Comparison of ENCODE assay signal across 31 cellular contexts in the genomic region with DNA sequence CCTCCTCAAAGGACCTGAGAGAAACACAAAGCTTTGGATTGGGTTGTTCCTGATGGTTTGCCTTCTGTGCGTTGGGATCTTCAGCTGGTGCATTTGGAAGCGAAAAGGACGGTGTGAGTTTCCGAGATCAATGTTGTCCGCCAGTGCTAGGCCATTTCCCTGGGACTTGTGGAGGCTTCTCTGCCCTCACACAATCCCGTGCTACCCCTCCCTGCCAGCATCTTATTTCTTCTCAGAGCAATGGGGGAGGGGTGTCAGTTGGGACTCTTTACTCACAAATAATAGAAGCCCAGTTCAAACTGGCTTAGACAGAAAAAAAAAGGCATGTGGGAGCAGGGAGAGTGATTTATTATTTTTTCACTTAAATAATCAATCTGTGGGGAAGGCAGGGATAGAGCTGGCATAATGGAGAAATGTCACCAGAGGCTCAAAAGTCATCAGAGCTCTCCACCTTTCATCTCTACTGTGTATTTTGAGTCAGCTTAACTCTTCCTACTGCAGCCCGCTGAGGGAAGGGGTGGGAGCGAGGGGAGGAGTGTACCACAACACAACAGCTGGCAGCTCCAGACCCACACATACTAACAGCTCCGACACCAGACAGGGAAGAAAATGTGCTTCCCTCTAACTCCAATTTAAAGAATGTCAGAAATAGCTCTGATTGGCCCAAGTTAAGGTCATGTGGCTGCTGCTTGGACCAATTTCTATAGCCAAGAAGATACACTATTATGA. TPM values are rescaled to one million over a fixed set of nuclear protein-coding genes. Genes with fewer than 3 reads are reported as not detected.
DNase-seq lines count a peak whose midpoint lies in the region; ATAC-seq, FAIRE-seq and TF ChIP-seq lines count a peak whose summit lies in the region.
"Had no signal": no experiment of that assay in that cellular context is flagged by ENCODE, and none has a peak within 500 bp of the region (broad histone marks: within the 10 kb centered on the region; RNA-seq: fewer than 3 reads in every experiment).

No MANE protein-coding gene starts in this region.

- H3K27ac ChIP-seq in CD8-positive, alpha-beta T cell (ENCODE audit: low read depth, low read length), result no peak overlapping the region
- H3K27ac ChIP-seq in neural progenitor cell, result no peak overlapping the region
- H3K27ac ChIP-seq in SJCRH30, result no peak overlapping the region
- H3K27ac ChIP-seq: adrenal gland, epithelial cell of prostate, lower lobe of right lung, psoas muscle, testis, VCaP had no signal

- POLR2A ChIA-PET in activated CD4-positive, alpha-beta T cell treated with anti-CD3 and anti-CD28 coated beads for 36 hours (lab: Charles Lee), result no interaction called here
- POLR2A ChIA-PET in CD8-positive, alpha-beta T cell (lab: Charles Lee), result interaction anchor here (1.1 to 1.3 kb wide), 2 partner anchors 18 to 20 kb away, joined by 3 read pairs; no protein-coding TSS in a partner anchor

- no peak overlapping the region for H3K9ac ChIP-seq in neural progenitor cell

- no peaks in the 10 kb centered on the region for H3K27me3 Mint-ChIP-seq in activated CD4-positive, alpha-beta T cell treated with anti-CD3 and anti-CD28 coated beads for 36 hours
- H3K27me3 Mint-ChIP-seq in CD8-positive, alpha-beta T cell (ENCODE audit: low read depth), result no peaks in the 10 kb centered on the region
- peaks cover 2% of the 10 kb centered on the region for H3K27me3 Mint-ChIP-seq in neural progenitor cell (ENCODE audit: insufficient read depth, low read depth)
- H3K27me3 Mint-ChIP-seq: CD4-positive, CD25-positive, alpha-beta regulatory T cell had no signal

- CTCF ChIA-PET in activated CD4-positive, alpha-beta T cell treated with anti-CD3 and anti-CD28 coated beads for 36 hours (lab: Charles Lee), result interaction anchor here (0.6 to 2.4 kb wide), 9 partner anchors 10 to 226 kb away, joined by 3 to 14 read pairs (median 7); no protein-coding TSS in a partner anchor
- CTCF ChIA-PET in CD8-positive, alpha-beta T cell (lab: Charles Lee), result interaction anchor here (0.7 to 3.1 kb wide), 17 partner anchors 10 to 1015 kb away, joined by 3 to 10 read pairs (median 3); a partner anchor contains a TSS

- peak overlapping the region; percentile 52 for H3K4me2 ChIP-seq in neural progenitor cell

- intact Hi-C loops in activated CD4-positive, alpha-beta T cell treated with anti-CD3 and anti-CD28 coated beads for 36 hours (cut with DNase I, micrococcal nuclease), result no loop called here
- intact Hi-C loops in CD8-positive, alpha-beta T cell (cut with DNase I, micrococcal nuclease), result no loop called here

- H3K27me3 ChIP-seq in CD8-positive, alpha-beta T cell (ENCODE audit: insufficient read depth, low read length), result no peaks in the 10 kb centered on the region
- H3K27me3 ChIP-seq in bronchial epithelial cell (ENCODE audit: control insufficient read depth, insufficient read depth, low read length) (no peaks in the 10 kb centered on the region), neural progenitor cell (no peaks in the 10 kb centered on the region), SJCRH30 (no peaks in the 10 kb centered on the region)
- H3K27me3 ChIP-seq: adrenal gland, testis had no signal

- H3K27ac Mint-ChIP-seq in activated CD4-positive, alpha-beta T cell treated with anti-CD3 and anti-CD28 coated beads for 36 hours, result peak overlapping the region; percentile 38
- H3K27ac Mint-ChIP-seq in CD8-positive, alpha-beta T cell, result peak overlapping the region; percentile 62
- no peak overlapping the region for H3K27ac Mint-ChIP-seq in neural progenitor cell
- H3K27ac Mint-ChIP-seq: brain; T-helper 2 cell treated with Interferon-gamma antibody and Interleukin-4, amounts not matched to agents 5 μg/mL and 100 μg/mL, for 36 hours had no signal

- no peaks in the 10 kb centered on the region for H3K79me2 ChIP-seq in neural progenitor cell (ENCODE audit: low read depth)

- H3K4me1 ChIP-seq in CD8-positive, alpha-beta T cell (ENCODE audit: insufficient read depth, low read length), result no peaks in the 10 kb centered on the region
- H3K4me1 ChIP-seq in neural progenitor cell (peaks cover 14% of the 10 kb centered on the region), SJCRH30 (no peaks in the 10 kb centered on the region)
- H3K4me1 ChIP-seq: adrenal gland, lower lobe of right lung, psoas muscle, testis had no signal

- no peak overlapping the region for H3K4me3 ChIP-seq in CD8-positive, alpha-beta T cell (ENCODE audit: low read depth, low read length)
- H3K4me3 ChIP-seq in bronchial epithelial cell (ENCODE audit: low read depth, low read length) (no peak overlapping the region), neural progenitor cell (no peak overlapping the region), SJCRH30 (no peak overlapping the region)
- H3K4me3 ChIP-seq: adrenal gland, lower lobe of right lung, psoas muscle, testis had no signal

- H3K9me3 Mint-ChIP-seq in activated CD4-positive, alpha-beta T cell treated with anti-CD3 and anti-CD28 coated beads for 36 hours (ENCODE audit: low read depth), result no peaks in the 10 kb centered on the region
- H3K9me3 Mint-ChIP-seq in CD8-positive, alpha-beta T cell, result no peaks in the 10 kb centered on the region
- no peaks in the 10 kb centered on the region for H3K9me3 Mint-ChIP-seq in neural progenitor cell
- H3K9me3 Mint-ChIP-seq: brain; CD4-positive, CD25-positive, alpha-beta regulatory T cell; T-helper 2 cell treated with Interferon-gamma antibody and Interleukin-4, amounts not matched to agents 5 μg/mL and 100 μg/mL, for 36 hours had no signal

- H2AFZ ChIP-seq in neural progenitor cell (replicated peaks), result peak overlapping the region; percentile 94

- FAIRE-seq in bronchial epithelial cell (lab: Jason Lieb, UNC), result peak; percentile 40
- FAIRE-seq: H54, urothelium cell line had no signal

- H3K36me3 Mint-ChIP-seq in activated CD4-positive, alpha-beta T cell treated with anti-CD3 and anti-CD28 coated beads for 36 hours (ENCODE audit: low read depth), result peaks cover 7% of the 10 kb centered on the region
- H3K36me3 Mint-ChIP-seq in CD8-positive, alpha-beta T cell, result peaks cover 89% of the 10 kb centered on the region
- H3K36me3 Mint-ChIP-seq in neural progenitor cell, result no peaks in the 10 kb centered on the region
- H3K36me3 Mint-ChIP-seq: brain had no signal

- H4K20me1 ChIP-seq in neural progenitor cell (ENCODE audit: low read depth), result no peaks in the 10 kb centered on the region

- no peak for DNase-seq in activated CD4-positive, alpha-beta T cell treated with anti-CD3 and anti-CD28 coated beads for 36 hours
- DNase-seq in activated CD4-positive, alpha-beta T cell treated with anti-CD3 and anti-CD28 coated beads for 4 hours, result no peak
- no peak for DNase-seq in CD8-positive, alpha-beta T cell
- no peak for DNase-seq in bronchial epithelial cell (ENCODE audit: low read depth)
- DNase-seq in neural progenitor cell (ENCODE audit: low spot score), result no peak
- no peak for DNase-seq in HPDE6-E6E7 (ENCODE audit: extremely low spot score)
- DNase-seq in SJCRH30, result no peak
- DNase-seq: activated CD4-positive, alpha-beta T cell treated with anti-CD3 and anti-CD28 coated beads, Interleukin-2, amount 50 U/mL, for 48 hours; activated effector memory CD4-positive, alpha-beta T cell treated with anti-CD3 and anti-CD28 coated beads, Interleukin-2, amount 50 U/mL, for 16 hours; adrenal gland; CD4-positive, CD25-positive, alpha-beta regulatory T cell; lower lobe of right lung; NCI-H1092 treated with DMSO at 0.1 percent for 48 hours; NCI-H187 treated with DMSO at 0.1 percent for 48 hours; NCI-H524; NK-92 treated with Interleukin-12 subunit alpha and Interleukin-12 subunit beta, amount 100 ng/mL, for 24 hours; psoas muscle; Right ventricle myocardium superior; stimulated activated naive CD8-positive, alpha-beta T cell treated with anti-CD3 and anti-CD28 coated beads, Interleukin-15, Interleukin-2, amounts not matched to agents 100 U/mL and 50 U/mL, for 24 hours; testis had no signal

- H3K36me3 ChIP-seq in CD8-positive, alpha-beta T cell (ENCODE audit: insufficient read depth, low read length), result peaks cover 69% of the 10 kb centered on the region
- no peaks in the 10 kb centered on the region for H3K36me3 ChIP-seq in bronchial epithelial cell (ENCODE audit: control insufficient read depth, insufficient read depth, low read length)
- H3K36me3 ChIP-seq in neural progenitor cell, result no peaks in the 10 kb centered on the region
- no peaks in the 10 kb centered on the region for H3K36me3 ChIP-seq in SJCRH30
- H3K36me3 ChIP-seq: adrenal gland, lower lobe of right lung had no signal

- H3K9me3 ChIP-seq in CD8-positive, alpha-beta T cell (ENCODE audit: low read length), result no peaks in the 10 kb centered on the region
- H3K9me3 ChIP-seq in neural progenitor cell (ENCODE audit: low read depth) (no peaks in the 10 kb centered on the region), SJCRH30 (replicated peaks) (no peaks in the 10 kb centered on the region)
- H3K9me3 ChIP-seq: adrenal gland, lower lobe of right lung, psoas muscle, testis had no signal

- H3F3A ChIP-seq in neural progenitor cell (ENCODE audit: low read depth), result no peaks in the 10 kb centered on the region

- TF ChIP-seq CTCF in CD8-positive, alpha-beta T cell (IDR thresholded peaks at IDR 0.05), result no peak
- TF ChIP-seq CTCF in bronchial epithelial cell (IDR thresholded peaks at IDR 0.05; ENCODE audit: insufficient read depth, low read length, severe bottlenecking), result no peak
- TF ChIP-seq CTCF in neural progenitor cell (IDR thresholded peaks at IDR 0.05), result no peak

- no peak overlapping the region for H3K4me3 Mint-ChIP-seq in activated CD4-positive, alpha-beta T cell treated with anti-CD3 and anti-CD28 coated beads for 36 hours
- H3K4me3 Mint-ChIP-seq in CD8-positive, alpha-beta T cell, result no peak overlapping the region
- H3K4me3 Mint-ChIP-seq in neural progenitor cell, result no peak overlapping the region
- H3K4me3 Mint-ChIP-seq: brain; CD4-positive, CD25-positive, alpha-beta regulatory T cell; T-helper 2 cell treated with Interferon-gamma antibody and Interleukin-4, amounts not matched to agents 5 μg/mL and 100 μg/mL, for 36 hours had no signal

- H3K4me1 Mint-ChIP-seq in activated CD4-positive, alpha-beta T cell treated with anti-CD3 and anti-CD28 coated beads for 36 hours, result peaks cover 3% of the 10 kb centered on the region
- peaks cover 13% of the 10 kb centered on the region for H3K4me1 Mint-ChIP-seq in CD8-positive, alpha-beta T cell (ENCODE audit: low read depth)
- H3K4me1 Mint-ChIP-seq in neural progenitor cell, result peaks cover 8% of the 10 kb centered on the region

- no peak for ATAC-seq in activated CD4-positive, alpha-beta T cell treated with anti-CD3 and anti-CD28 coated beads for 36 hours
- no peak for ATAC-seq in CD8-positive, alpha-beta T cell
- no peak for ATAC-seq in GM21786 (IDR thresholded peaks at IDR 0.05; ENCODE audit: unreplicated experiment)
- ATAC-seq: lower lobe of right lung; psoas muscle; stimulated activated naive CD8-positive, alpha-beta T cell treated with anti-CD3 and anti-CD28 coated beads, Interleukin-15, Interleukin-2, amounts not matched to agents 100 U/mL and 50 U/mL, for 24 hours had no signal

RNA-seq across cellular contexts. Expression of a gene that starts 22.4 kb away (rescaled TPM):
- total RNA-seq in activated CD4-positive, alpha-beta T cell treated with anti-CD3 and anti-CD28 coated beads for 36 hours, result 10 to 100 TPM in 1 of 2 experiments, 1 to 10 TPM in 1; 10.0 to 11.0 TPM
- 100 to 1,000 TPM; 103 to 104 TPM for total RNA-seq in CD8-positive, alpha-beta T cell
- total RNA-seq in bronchial epithelial cell, result under 0.01 TPM in 1 of 2 replicates, not detected in the other
- not detected in 2 replicates for total RNA-seq in neural progenitor cell (ENCODE audit: low replicate concordance)
- total RNA-seq in SJCRH30 (2014; rRNA removed; shearing (Covaris generic)), result not detected in 2 replicates
- total RNA-seq: A172, cerebellum, kidney epithelial cell, M059J, Right ventricle myocardium superior had no signal

RNA-seq across cellular contexts. Expression of a gene that starts 44.3 kb away (rescaled TPM):
- under 1 TPM; 0.14 to 0.25 TPM for total RNA-seq in activated CD4-positive, alpha-beta T cell treated with anti-CD3 and anti-CD28 coated beads for 36 hours
- 1 to 10 TPM; 2.1 to 2.6 TPM for total RNA-seq in CD8-positive, alpha-beta T cell
- under 0.01 TPM in 2 replicates for total RNA-seq in bronchial epithelial cell
- not detected in 2 replicates for total RNA-seq in neural progenitor cell (ENCODE audit: low replicate concordance)
- not detected in 2 replicates for total RNA-seq in SJCRH30 (2014; rRNA removed; shearing (Covaris generic))
- total RNA-seq: A172, cerebellum, kidney epithelial cell, M059J had no signal

Comparison
In these comparisons a context has a peak if more than half of its experiments do, and no peak if none do; other contexts are left out.
1. RNA of a gene that starts 22.4 kb away (total RNA-seq): 103 to 104 TPM in CD8-positive, alpha-beta T cell and 10.0 to 11.0 TPM in activated CD4-positive, alpha-beta T cell treated with anti-CD3 and anti-CD28 coated beads for 36 hours; under 0.01 TPM in bronchial epithelial cell, not detected in neural progenitor cell and not detected in SJCRH30; every median in the first group is over 10 times any median in the second.